Comparison of ENCODE assay signal across 37 cellular contexts in genomic region chr7:47400001-47400400, GRCh38.
"Had no signal": no experiment of that assay in that cellular context is flagged by ENCODE, and none has a peak within 500 bp of the region (broad histone marks: within the 10 kb centered on the region; RNA-seq: fewer than 3 reads in every experiment).

No MANE protein-coding gene starts in this region.

- H3K4me3 ChIP-seq: ascending aorta, body of pancreas, breast epithelium, Peyer's patch had no signal

- H3K4me3 Mint-ChIP-seq: activated B cell treated with CpG ODN at 0.5 μM for 24 hours; activated CD4-positive, alpha-beta memory T cell treated with anti-CD3 and anti-CD28 coated beads for 36 hours; activated naive CD8-positive, alpha-beta T cell treated with anti-CD3 and anti-CD28 coated beads for 36 hours; activated T-cell treated with anti-CD3 and anti-CD28 coated beads, Interleukin-2, amount 50 U/mL, for 4 hours; activated T-helper 1 cell treated with anti-CD3 and anti-CD28 coated beads, Interleukin-12 subunit alpha, Interleukin-12 subunit beta, Interleukin-2, Interleukin-4 antibody, amounts not matched to agents 30 ng/mL and 10 ng/mL and 1 ng/mL, durations not matched to agents 14 hours and 24 hours and 36 hours; T-cell had no signal

- H3K9me3 ChIP-seq: ascending aorta, body of pancreas, breast epithelium, Peyer's patch had no signal

- H3K27ac Mint-ChIP-seq: activated B cell treated with CpG ODN at 0.5 μM for 24 hours; activated CD4-positive, alpha-beta memory T cell treated with anti-CD3 and anti-CD28 coated beads for 36 hours; activated naive CD8-positive, alpha-beta T cell treated with anti-CD3 and anti-CD28 coated beads for 36 hours; activated T-helper 1 cell treated with anti-CD3 and anti-CD28 coated beads, Interleukin-12 subunit alpha, Interleukin-12 subunit beta, Interleukin-2, Interleukin-4 antibody, amounts not matched to agents 30 ng/mL and 10 ng/mL and 1 ng/mL, durations not matched to agents 14 hours and 24 hours and 36 hours; T-cell had no signal

- DNase-seq: activated B cell treated with CpG ODN at 0.5 μM for 24 hours; activated CD4-positive, alpha-beta memory T cell treated with anti-CD3 and anti-CD28 coated beads for 36 hours; activated CD4-positive, alpha-beta T cell treated with anti-CD3 and anti-CD28 coated beads for 4 hours; activated CD4-positive, alpha-beta T cell treated with anti-CD3 and anti-CD28 coated beads, Interleukin-2, amount 50 U/mL, for 1 hour; activated CD4-positive, CD25-positive, alpha-beta regulatory T cell treated with anti-CD3 and anti-CD28 coated beads, Interleukin-2, amount 50 U/mL, for 72 hours; activated CD8-positive, alpha-beta memory T cell treated with anti-CD3 and anti-CD28 coated beads, Interleukin-2, amount 50 U/mL, for 4 hours; activated naive CD4-positive, alpha-beta T cell; activated naive CD4-positive, alpha-beta T cell treated with anti-CD3 and anti-CD28 coated beads, Interleukin-2, amount 50 U/mL, for 16 hours; activated naive CD8-positive, alpha-beta T cell treated with anti-CD3 and anti-CD28 coated beads for 36 hours; activated T-cell treated with anti-CD3 and anti-CD28 coated beads for 4 hours; activated T-cell treated with anti-CD3 and anti-CD28 coated beads, Interleukin-2, amount 50 U/mL, for 4 hours; amniotic stem cell; caudate nucleus; cerebellar nuclear complex; Karpas-422; NCI-H1105; NCI-H1417 treated with DMSO at 0.1 percent for 48 hours; NCI-H187 treated with DMSO at 0.1 percent for 48 hours; NCI-H2081; NCI-H2171 treated with DMSO at 0.1 percent for 48 hours; NCI-H226; NCI-H446 treated with DMSO at 0.1 percent for 48 hours; NCI-H524; NCI-H82; PC-3; RPMI8226; SHP77 treated with DMSO at 0.1 percent for 48 hours; T-cell; T-helper 2 cell; T-helper 9 cell had no signal

- H3K27ac ChIP-seq: ascending aorta, body of pancreas, breast epithelium, Peyer's patch, VCaP had no signal

- ATAC-seq: activated T-cell treated with anti-CD3 and anti-CD28 coated beads, Interleukin-2, amount 50 U/mL, for 4 hours; body of pancreas; PC-3; SK-N-SH treated with all-trans-retinoic acid at 6 μM for 48 hours; T-cell had no signal

- H3K27me3 ChIP-seq: ascending aorta, body of pancreas, breast epithelium, Peyer's patch had no signal

- H3K27me3 Mint-ChIP-seq: activated B cell treated with CpG ODN at 0.5 μM for 24 hours had no signal

- H3K36me3 Mint-ChIP-seq: activated CD4-positive, alpha-beta memory T cell treated with anti-CD3 and anti-CD28 coated beads for 36 hours; activated naive CD8-positive, alpha-beta T cell treated with anti-CD3 and anti-CD28 coated beads for 36 hours; T-cell had no signal

- H3K9me3 Mint-ChIP-seq: activated B cell treated with CpG ODN at 0.5 μM for 24 hours; activated CD4-positive, alpha-beta memory T cell treated with anti-CD3 and anti-CD28 coated beads for 36 hours; activated naive CD8-positive, alpha-beta T cell treated with anti-CD3 and anti-CD28 coated beads for 36 hours; activated T-cell treated with anti-CD3 and anti-CD28 coated beads, Interleukin-2, amount 50 U/mL, for 4 hours; activated T-helper 1 cell treated with anti-CD3 and anti-CD28 coated beads, Interleukin-12 subunit alpha, Interleukin-12 subunit beta, Interleukin-2, Interleukin-4 antibody, amounts not matched to agents 30 ng/mL and 10 ng/mL and 1 ng/mL, durations not matched to agents 14 hours and 24 hours and 36 hours; T-cell had no signal
